In the genomic region with DNA sequence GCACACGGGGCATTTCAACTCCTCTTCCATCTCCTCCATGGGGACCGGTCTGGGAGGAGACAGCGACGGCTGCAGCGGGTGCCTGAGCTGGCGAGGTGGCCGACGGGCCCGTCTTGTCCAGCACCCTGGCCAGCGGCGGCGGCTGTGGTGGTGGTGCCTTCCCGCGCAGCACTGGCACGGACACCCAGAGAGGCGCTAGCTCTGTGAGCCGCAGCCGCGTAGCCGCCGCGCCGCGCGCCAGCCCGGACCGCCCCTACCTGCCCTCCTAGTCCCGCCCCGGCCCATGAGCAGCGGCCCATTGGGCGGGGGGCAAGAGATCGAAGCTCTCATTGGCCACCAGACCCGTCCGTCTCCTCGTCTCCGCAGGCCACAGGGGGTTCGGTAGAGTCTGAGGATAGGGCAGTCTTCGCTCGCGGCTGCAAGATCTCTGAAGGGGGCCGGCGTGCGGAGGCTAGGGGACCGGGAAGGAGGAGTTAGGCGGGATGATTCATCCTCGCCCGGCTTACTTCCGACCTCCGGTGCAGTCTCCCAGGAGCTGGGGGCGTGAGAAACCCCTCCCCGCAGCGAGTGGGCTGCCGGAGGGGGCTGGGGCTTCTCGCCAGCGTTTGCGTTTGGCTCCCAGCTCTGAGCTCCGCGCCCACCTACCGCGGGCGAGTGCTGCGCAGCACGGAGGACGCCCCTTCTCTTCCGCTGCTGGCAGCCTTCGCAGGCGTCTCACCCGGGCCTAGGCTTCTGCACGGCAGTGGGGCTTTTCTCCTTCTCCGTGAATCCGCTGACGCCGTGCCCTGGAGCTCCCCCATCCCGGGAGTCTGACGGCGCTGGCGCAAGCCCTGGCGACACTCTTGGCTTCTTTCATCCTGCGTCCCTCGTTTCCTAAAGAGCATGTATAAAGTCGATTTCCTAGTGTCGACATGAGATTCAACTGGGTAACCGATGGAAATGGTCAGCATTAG, we compare ENCODE assay signal across 1 cellular context.
TF ChIP-seq lines count a peak whose summit lies in the region.

TSS of gene TRIM9 (minus strand) at position 205 of the 953 bp plus-strand sequence. CDS start at position 39, 166 bp downstream.

TF ChIP-seq in HepG2, 621 proteins besides CTCF, POLR2A, EP300 and RAD21 (continued from another document and continues in another):
- TF ChIP-seq, protein P1, sequence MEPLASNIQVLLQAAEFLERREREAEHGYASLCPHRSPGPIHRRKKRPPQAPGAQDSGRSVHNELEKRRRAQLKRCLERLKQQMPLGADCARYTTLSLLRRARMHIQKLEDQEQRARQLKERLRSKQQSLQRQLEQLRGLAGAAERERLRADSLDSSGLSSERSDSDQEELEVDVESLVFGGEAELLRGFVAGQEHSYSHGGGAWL (CRISPR knock-in tag; IDR thresholded peaks at IDR 0.05), result 0 out of 2 replicates have a peak, but pooled peaks have one; percentile 54
- TF ChIP-seq GABPB1 (CRISPR knock-in tag; IDR thresholded peaks at IDR 0.05) (peak; percentile 67; the same call in 1 of the 2 replicates), KDM5B (CRISPR knock-in tag; IDR thresholded peaks at IDR 0.05; ENCODE audit: borderline replicate concordance) (peak; percentile 51), IKZF4 (CRISPR knock-in tag; IDR thresholded peaks at IDR 0.05; ENCODE audit: borderline replicate concordance, low read depth, not compliant biosample characterization) (peak; percentile 64), JUNB (CRISPR knock-in tag; IDR thresholded peaks at IDR 0.05; ENCODE audit: borderline replicate concordance) (0 out of 2 replicates have a peak, but pooled peaks have one; percentile 23), FOXC1 (CRISPR knock-in tag; IDR thresholded peaks at IDR 0.05; ENCODE audit: borderline replicate concordance) (peak; percentile 63; the same call in 1 of the 2 replicates), BCL6 (CRISPR knock-in tag; IDR thresholded peaks at IDR 0.05) (peak; percentile 26; the same call in 1 of the 2 replicates), ZNF772 (CRISPR knock-in tag; IDR thresholded peaks at IDR 0.05) (0 out of 2 replicates have a peak, but pooled peaks have one; percentile 36), WIZ (CRISPR knock-in tag; IDR thresholded peaks at IDR 0.05) (no peak), ZNF878 (CRISPR knock-in tag; IDR thresholded peaks at IDR 0.05) (no peak), XRCC5 (optimal IDR thresholded peaks at IDR 0.05; ENCODE audit: low read length) (peak; percentile 48), SP1 (IDR thresholded peaks at IDR 0.05) (no peak), SP1 (CRISPR knock-in tag; IDR thresholded peaks at IDR 0.05) (peak; percentile 51; the same call in 1 of the 2 replicates), ATF7-NPFF (CRISPR knock-in tag; IDR thresholded peaks at IDR 0.05; ENCODE audit: low read depth) (peak; percentile 65; the same call in 1 of the 2 replicates), TFE3 (CRISPR knock-in tag; IDR thresholded peaks at IDR 0.05) (0 out of 2 replicates have a peak, but pooled peaks have one; percentile 16), THAP9 (CRISPR knock-in tag; IDR thresholded peaks at IDR 0.05; ENCODE audit: borderline replicate concordance) (no peak), NFYC (CRISPR knock-in tag; IDR thresholded peaks at IDR 0.05) (peak; percentile 96), ZNF672 (CRISPR knock-in tag; IDR thresholded peaks at IDR 0.05) (no peak), TAF1 (CRISPR knock-in tag; IDR thresholded peaks at IDR 0.05) (0 out of 2 replicates have a peak, but pooled peaks have one; percentile 9)
- TF ChIP-seq, protein P2, sequence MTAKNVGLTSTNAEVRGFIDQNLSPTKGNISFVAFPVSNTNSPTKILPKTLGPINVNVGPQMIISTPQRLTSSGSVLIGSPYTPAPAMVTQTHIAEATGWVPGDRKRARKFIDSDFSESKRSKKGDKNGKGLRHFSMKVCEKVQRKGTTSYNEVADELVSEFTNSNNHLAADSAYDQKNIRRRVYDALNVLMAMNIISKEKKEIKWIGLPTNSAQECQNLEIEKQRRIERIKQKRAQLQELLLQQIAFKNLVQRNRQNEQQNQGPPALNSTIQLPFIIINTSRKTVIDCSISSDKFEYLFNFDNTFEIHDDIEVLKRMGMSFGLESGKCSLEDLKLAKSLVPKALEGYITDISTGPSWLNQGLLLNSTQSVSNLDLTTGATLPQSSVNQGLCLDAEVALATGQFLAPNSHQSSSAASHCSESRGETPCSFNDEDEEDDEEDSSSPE (CRISPR knock-in tag; IDR thresholded peaks at IDR 0.05), result 0 out of 2 replicates have a peak, but pooled peaks have one; percentile 57
- TF ChIP-seq, protein P3, sequence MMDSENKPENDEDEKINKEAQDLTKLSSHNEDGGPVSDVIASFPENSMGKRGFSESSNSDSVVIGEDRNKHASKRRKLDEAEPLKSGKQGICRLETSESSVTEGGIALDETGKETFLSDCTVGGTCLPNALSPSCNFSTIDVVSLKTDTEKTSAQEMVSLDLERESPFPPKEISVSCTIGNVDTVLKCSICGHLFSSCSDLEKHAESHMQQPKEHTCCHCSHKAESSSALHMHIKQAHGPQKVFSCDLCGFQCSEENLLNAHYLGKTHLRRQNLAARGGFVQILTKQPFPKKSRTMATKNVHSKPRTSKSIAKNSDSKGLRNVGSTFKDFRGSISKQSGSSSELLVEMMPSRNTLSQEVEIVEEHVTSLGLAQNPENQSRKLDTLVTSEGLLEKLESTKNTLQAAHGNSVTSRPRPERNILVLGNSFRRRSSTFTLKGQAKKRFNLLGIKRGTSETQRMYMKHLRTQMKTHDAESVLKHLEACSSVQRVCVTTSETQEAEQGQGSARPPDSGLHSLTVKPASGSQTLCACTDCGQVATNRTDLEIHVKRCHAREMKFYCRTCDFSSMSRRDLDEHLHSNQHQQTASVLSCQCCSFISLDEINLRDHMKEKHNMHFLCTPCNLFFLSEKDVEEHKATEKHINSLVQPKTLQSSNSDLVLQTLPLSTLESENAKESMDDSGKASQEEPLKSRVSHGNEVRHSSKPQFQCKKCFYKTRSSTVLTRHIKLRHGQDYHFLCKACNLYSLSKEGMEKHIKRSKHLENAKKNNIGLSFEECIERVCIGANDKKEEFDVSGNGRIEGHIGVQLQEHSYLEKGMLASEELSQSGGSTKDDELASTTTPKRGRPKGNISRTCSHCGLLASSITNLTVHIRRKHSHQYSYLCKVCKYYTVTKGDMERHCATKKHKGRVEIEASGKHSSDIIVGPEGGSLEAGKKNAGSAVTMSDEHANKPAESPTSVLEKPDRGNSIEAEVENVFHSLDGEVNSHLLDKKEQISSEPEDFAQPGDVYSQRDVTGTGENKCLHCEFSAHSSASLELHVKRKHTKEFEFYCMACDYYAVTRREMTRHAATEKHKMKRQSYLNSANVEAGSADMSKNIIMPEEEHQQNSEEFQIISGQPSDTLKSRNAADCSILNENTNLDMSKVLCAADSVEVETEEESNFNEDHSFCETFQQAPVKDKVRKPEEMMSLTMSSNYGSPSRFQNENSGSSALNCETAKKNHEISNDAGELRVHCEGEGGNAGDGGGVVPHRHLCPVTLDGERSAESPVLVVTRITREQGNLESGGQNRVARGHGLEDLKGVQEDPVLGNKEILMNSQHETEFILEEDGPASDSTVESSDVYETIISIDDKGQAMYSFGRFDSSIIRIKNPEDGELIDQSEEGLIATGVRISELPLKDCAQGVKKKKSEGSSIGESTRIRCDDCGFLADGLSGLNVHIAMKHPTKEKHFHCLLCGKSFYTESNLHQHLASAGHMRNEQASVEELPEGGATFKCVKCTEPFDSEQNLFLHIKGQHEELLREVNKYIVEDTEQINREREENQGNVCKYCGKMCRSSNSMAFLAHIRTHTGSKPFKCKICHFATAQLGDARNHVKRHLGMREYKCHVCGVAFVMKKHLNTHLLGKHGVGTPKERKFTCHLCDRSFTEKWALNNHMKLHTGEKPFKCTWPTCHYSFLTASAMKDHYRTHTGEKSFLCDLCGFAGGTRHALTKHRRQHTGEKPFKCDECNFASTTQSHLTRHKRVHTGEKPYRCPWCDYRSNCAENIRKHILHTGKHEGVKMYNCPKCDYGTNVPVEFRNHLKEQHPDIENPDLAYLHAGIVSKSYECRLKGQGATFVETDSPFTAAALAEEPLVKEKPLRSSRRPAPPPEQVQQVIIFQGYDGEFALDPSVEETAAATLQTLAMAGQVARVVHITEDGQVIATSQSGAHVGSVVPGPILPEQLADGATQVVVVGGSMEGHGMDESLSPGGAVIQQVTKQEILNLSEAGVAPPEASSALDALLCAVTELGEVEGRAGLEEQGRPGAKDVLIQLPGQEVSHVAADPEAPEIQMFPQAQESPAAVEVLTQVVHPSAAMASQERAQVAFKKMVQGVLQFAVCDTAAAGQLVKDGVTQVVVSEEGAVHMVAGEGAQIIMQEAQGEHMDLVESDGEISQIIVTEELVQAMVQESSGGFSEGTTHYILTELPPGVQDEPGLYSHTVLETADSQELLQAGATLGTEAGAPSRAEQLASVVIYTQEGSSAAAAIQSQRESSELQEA (CRISPR knock-in tag; IDR thresholded peaks at IDR 0.05; ENCODE audit: not compliant biosample characterization), result peak; percentile 24
- TF ChIP-seq, protein P4, sequence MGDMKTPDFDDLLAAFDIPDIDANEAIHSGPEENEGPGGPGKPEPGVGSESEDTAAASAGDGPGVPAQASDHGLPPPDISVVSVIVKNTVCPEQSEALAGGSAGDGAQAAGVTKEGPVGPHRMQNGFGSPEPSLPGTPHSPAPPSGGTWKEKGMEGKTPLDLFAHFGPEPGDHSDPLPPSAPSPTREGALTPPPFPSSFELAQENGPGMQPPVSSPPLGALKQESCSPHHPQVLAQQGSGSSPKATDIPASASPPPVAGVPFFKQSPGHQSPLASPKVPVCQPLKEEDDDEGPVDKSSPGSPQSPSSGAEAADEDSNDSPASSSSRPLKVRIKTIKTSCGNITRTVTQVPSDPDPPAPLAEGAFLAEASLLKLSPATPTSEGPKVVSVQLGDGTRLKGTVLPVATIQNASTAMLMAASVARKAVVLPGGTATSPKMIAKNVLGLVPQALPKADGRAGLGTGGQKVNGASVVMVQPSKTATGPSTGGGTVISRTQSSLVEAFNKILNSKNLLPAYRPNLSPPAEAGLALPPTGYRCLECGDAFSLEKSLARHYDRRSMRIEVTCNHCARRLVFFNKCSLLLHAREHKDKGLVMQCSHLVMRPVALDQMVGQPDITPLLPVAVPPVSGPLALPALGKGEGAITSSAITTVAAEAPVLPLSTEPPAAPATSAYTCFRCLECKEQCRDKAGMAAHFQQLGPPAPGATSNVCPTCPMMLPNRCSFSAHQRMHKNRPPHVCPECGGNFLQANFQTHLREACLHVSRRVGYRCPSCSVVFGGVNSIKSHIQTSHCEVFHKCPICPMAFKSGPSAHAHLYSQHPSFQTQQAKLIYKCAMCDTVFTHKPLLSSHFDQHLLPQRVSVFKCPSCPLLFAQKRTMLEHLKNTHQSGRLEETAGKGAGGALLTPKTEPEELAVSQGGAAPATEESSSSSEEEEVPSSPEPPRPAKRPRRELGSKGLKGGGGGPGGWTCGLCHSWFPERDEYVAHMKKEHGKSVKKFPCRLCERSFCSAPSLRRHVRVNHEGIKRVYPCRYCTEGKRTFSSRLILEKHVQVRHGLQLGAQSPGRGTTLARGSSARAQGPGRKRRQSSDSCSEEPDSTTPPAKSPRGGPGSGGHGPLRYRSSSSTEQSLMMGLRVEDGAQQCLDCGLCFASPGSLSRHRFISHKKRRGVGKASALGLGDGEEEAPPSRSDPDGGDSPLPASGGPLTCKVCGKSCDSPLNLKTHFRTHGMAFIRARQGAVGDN (CRISPR knock-in tag; IDR thresholded peaks at IDR 0.05), result peak; percentile 63; the same call in 1 of the 2 replicates
- TF ChIP-seq, protein P5, sequence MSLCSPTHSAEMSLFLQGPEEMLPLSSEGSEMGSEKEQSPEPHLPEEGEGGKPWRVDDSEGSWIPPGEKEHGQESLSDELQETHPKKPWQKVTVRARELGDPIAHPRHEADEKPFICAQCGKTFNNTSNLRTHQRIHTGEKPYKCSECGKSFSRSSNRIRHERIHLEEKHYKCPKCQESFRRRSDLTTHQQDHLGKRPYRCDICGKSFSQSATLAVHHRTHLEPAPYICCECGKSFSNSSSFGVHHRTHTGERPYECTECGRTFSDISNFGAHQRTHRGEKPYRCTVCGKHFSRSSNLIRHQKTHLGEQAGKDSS (CRISPR knock-in tag; IDR thresholded peaks at IDR 0.05; ENCODE audit: borderline replicate concordance, low read depth), result peak; percentile 44; the same call in 1 of the 2 replicates
- TF ChIP-seq, protein P6, sequence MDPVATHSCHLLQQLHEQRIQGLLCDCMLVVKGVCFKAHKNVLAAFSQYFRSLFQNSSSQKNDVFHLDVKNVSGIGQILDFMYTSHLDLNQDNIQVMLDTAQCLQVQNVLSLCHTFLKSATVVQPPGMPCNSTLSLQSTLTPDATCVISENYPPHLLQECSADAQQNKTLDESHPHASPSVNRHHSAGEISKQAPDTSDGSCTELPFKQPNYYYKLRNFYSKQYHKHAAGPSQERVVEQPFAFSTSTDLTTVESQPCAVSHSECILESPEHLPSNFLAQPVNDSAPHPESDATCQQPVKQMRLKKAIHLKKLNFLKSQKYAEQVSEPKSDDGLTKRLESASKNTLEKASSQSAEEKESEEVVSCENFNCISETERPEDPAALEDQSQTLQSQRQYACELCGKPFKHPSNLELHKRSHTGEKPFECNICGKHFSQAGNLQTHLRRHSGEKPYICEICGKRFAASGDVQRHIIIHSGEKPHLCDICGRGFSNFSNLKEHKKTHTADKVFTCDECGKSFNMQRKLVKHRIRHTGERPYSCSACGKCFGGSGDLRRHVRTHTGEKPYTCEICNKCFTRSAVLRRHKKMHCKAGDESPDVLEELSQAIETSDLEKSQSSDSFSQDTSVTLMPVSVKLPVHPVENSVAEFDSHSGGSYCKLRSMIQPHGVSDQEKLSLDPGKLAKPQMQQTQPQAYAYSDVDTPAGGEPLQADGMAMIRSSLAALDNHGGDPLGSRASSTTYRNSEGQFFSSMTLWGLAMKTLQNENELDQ (CRISPR knock-in tag; IDR thresholded peaks at IDR 0.05; ENCODE audit: borderline replicate concordance), result no peak
